ENCODE assay signal across 8 cellular contexts in the genomic region with DNA sequence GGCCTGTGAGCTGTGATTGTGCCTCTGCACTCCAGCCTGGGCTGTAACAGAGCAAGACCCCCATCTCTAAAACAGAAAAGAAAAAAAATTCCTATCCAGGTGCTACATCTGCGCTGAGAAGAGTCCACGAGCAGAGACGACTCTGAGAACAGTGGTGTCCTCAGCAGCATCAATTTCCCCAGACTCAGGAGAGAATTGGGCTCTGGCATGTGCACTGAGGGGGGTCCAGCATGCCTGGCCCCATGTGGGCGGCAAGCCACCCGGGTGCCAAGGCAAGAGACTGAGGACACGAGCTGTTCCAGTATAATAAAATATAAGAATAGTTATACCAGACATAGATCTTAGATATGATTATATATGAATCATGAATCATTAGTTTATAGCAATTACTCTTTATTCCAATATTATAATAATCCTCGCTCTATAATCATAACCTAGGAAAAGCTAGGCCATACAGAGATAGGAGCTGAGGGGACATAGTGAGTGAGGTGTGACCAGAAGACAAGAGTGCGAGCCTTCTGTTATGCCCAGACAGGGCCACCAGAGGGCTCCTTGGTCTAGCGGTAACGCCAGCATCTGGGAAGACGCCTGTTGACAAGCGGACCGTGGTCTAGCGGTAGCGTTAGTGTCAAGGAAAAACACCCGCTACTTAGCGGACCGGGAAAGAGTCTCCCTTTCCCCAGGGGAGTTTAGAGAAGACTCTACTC. TPM values are rescaled to one million over a fixed set of nuclear protein-coding genes. Genes with fewer than 3 reads are reported as not detected.
DNase-seq lines count a peak whose midpoint lies in the region; ATAC-seq, FAIRE-seq and TF ChIP-seq lines count a peak whose summit lies in the region.
"Not testable (repeated sequence)": the region's sequence is repeated elsewhere in the genome, so short reads cannot be mapped to it uniquely, and the experiment has no call there.

No MANE protein-coding gene starts in this region.

- CTCF ChIA-PET in A549 (lab: Yijun Ruan, JAX) = interaction anchor here (0.6 to 3.7 kb wide), 16 partner anchors 9 to 109 kb away, joined by 3 to 26 read pairs (median 6); a partner anchor contains a TSS
- CTCF ChIA-PET in activated CD8-positive, alpha-beta T cell treated with anti-CD3 and anti-CD28 coated beads for 36 hours (lab: Charles Lee) = interaction anchor here (0.7 to 2.5 kb wide), 7 partner anchors 9 to 38 kb away, joined by 3 to 11 read pairs (median 3); a partner anchor contains a TSS

- H3K9me3 Mint-ChIP-seq in activated CD8-positive, alpha-beta T cell treated with anti-CD3 and anti-CD28 coated beads for 36 hours = not testable (repeated sequence)

- peak in 1 of 2 experiments; percentile 48; a peak in 4 of 6 replicates for ATAC-seq in A549
- ATAC-seq in activated CD8-positive, alpha-beta T cell treated with anti-CD3 and anti-CD28 coated beads for 36 hours = not testable (repeated sequence)

- H3K36me3 ChIP-seq in GM06990 (ENCODE audit: control insufficient read depth, insufficient read depth, low read length) = peaks cover 25% of the 10 kb centered on the region
- not testable (repeated sequence) for H3K36me3 ChIP-seq in hepatocyte (replicated peaks; ENCODE audit: insufficient read depth, low read depth)

- intact Hi-C loops in activated CD8-positive, alpha-beta T cell treated with anti-CD3 and anti-CD28 coated beads for 36 hours (cut with micrococcal nuclease); posterior cingulate gyrus (cut with DNase I): not testable (repeated sequence)

- not testable (repeated sequence) for H3K4me1 Mint-ChIP-seq in activated CD8-positive, alpha-beta T cell treated with anti-CD3 and anti-CD28 coated beads for 36 hours (ENCODE audit: low read depth)

- TF ChIP-seq EP300 in A549 (IDR thresholded peaks at IDR 0.05) = not testable (repeated sequence)

- not testable (repeated sequence) for TF ChIP-seq POLR2A in A549 (IDR thresholded peaks at IDR 0.05; ENCODE audit: low read length)

- H4K20me1 ChIP-seq in hepatocyte (ENCODE audit: insufficient read depth, poor library complexity, severe bottlenecking) = not testable (repeated sequence)

- H2AFZ ChIP-seq in hepatocyte = not testable (repeated sequence)

- H3K27me3 Mint-ChIP-seq in activated CD8-positive, alpha-beta T cell treated with anti-CD3 and anti-CD28 coated beads for 36 hours = not testable (repeated sequence)

- not testable (repeated sequence) for H3K4me2 ChIP-seq in A549, hepatocyte

- peak; percentile 39 to 47; a peak in 3 of 5 replicates for TF ChIP-seq RAD21 in A549 (conservative IDR thresholded peaks at IDR 0.05 in 1 of 2, IDR thresholded peaks at IDR 0.05 in 1 of 2)

- not testable (repeated sequence) for H3K9me3 ChIP-seq in A549; hepatocyte (ENCODE audit: low read depth)

- H3K79me2 ChIP-seq in hepatocyte = not testable (repeated sequence)

- peaks cover 29% of the 10 kb centered on the region for H3K36me3 Mint-ChIP-seq in activated CD8-positive, alpha-beta T cell treated with anti-CD3 and anti-CD28 coated beads for 36 hours (ENCODE audit: low read depth)

- H3K4me1 ChIP-seq in A549; hepatocyte (ENCODE audit: insufficient read depth): not testable (repeated sequence)

- not testable (repeated sequence) for H3K9me2 ChIP-seq in hepatocyte (replicated peaks; ENCODE audit: insufficient read depth)

- not testable (repeated sequence) for H3K4me3 ChIP-seq in A549; GM06990 (replicated peaks; ENCODE audit: low read depth, low read length); LNCaP clone FGC (ENCODE audit: low read depth, low read length); choroid plexus epithelial cell (ENCODE audit: low read depth, low read length); hepatocyte

- H3K4me3 Mint-ChIP-seq in activated CD8-positive, alpha-beta T cell treated with anti-CD3 and anti-CD28 coated beads for 36 hours = not testable (repeated sequence)

- TF ChIP-seq CTCF in A549 (IDR thresholded peaks at IDR 0.05) (peak; percentile 46), GM06990 (IDR thresholded peaks at IDR 0.05; ENCODE audit: insufficient read depth, low read length, poor library complexity, severe bottlenecking) (peak; percentile 44), LNCaP clone FGC (IDR thresholded peaks at IDR 0.05; ENCODE audit: control insufficient read depth, extremely low read depth, insufficient read depth) (peak; percentile 45), choroid plexus epithelial cell (conservative IDR thresholded peaks at IDR 0.05; ENCODE audit: low read depth, low read length) (peak; percentile 54), hepatocyte (IDR thresholded peaks at IDR 0.05; ENCODE audit: poor library complexity) (peak; percentile 48)
- peak; percentile 70 for TF ChIP-seq CTCF in activated CD8-positive, alpha-beta T cell treated with anti-CD3 and anti-CD28 coated beads for 36 hours (IDR thresholded peaks at IDR 0.05)

- not testable (repeated sequence) for H3K27ac Mint-ChIP-seq in activated CD8-positive, alpha-beta T cell treated with anti-CD3 and anti-CD28 coated beads for 36 hours

- POLR2A ChIA-PET in A549 (lab: Yijun Ruan, JAX) = interaction anchor here (0.9 to 1.0 kb wide), 3 partner anchors 9 to 27 kb away, joined by 3 read pairs; a partner anchor contains a TSS
- POLR2A ChIA-PET in activated CD8-positive, alpha-beta T cell treated with anti-CD3 and anti-CD28 coated beads for 36 hours (lab: Charles Lee) = interaction anchor here (1.1 to 2.0 kb wide), 2 partner anchors 9 to 27 kb away, joined by 3 to 7 read pairs; a partner anchor contains a TSS

- peak; percentile 81 for FAIRE-seq in A549 (lab: Jason Lieb, UNC)

- not testable (repeated sequence) for H3K27ac ChIP-seq in A549, hepatocyte

- H3K27me3 ChIP-seq in GM06990 (replicated peaks; ENCODE audit: control insufficient read depth, insufficient read depth, low read length); hepatocyte: not testable (repeated sequence)

- DNase-seq in A549 (ENCODE audit: low read depth in 1 of 2, low spot score in 1 of 2) (peak in 1 of 2 experiments; percentile 58), RPMI7951 (ENCODE audit: low read depth) (peak; percentile 35), choroid plexus epithelial cell (ENCODE audit: low read depth) (peak; percentile 57), posterior cingulate gyrus (peak in 8 of 10 donors; percentile 35 to 92 (median 48))
- not testable (repeated sequence) for DNase-seq in GM06990 (ENCODE audit: extremely low read depth, insufficient read length); LNCaP clone FGC (ENCODE audit: low read depth); hepatocyte (ENCODE audit: low spot score)
- peak; percentile 48 for DNase-seq in activated CD8-positive, alpha-beta T cell treated with anti-CD3 and anti-CD28 coated beads for 36 hours

- WGBS in A549 (ENCODE audit: missing lambda C conversion rate) = 37% methylated on average over 18 of the region's 18 CpGs
- WGBS in hepatocyte (ENCODE audit: low lambda C conversion rate, missing lambda C conversion rate) = 48% methylated on average over 18 of the region's 18 CpGs

RNA-seq across cellular contexts. Expression of a gene that starts 7.9 kb away (rescaled TPM):
- polyA plus RNA-seq in A549 (2011; rRNA removed) = 43.8 and 45.2 TPM in 2 replicates
- polyA plus RNA-seq in A549 (2012; cell fraction: cytosol; rRNA removed) = 68.1 and 77.4 TPM in 2 replicates
- 63.3 and 65.0 TPM in 2 replicates for polyA plus RNA-seq in A549 (2012; cell fraction: nucleus; rRNA removed)
- polyA plus RNA-seq in A549 (2017; fragmentation: RNase III; extraction: RNeasy Plus Mini Kit Qiagen cat#74134 plus additional on column Dnase treatment) = 52.8 to 55.8 TPM (median 53.6 TPM) in 3 replicates
- polyA minus RNA-seq in A549 (2011; rRNA and poly(A)+ RNA removed) = 19.1 and 21.4 TPM in 2 replicates
- 28.6 and 30.9 TPM in 2 replicates for total RNA-seq in RPMI7951 (2014; rRNA removed; shearing (Covaris generic))
- total RNA-seq in activated CD8-positive, alpha-beta T cell treated with anti-CD3 and anti-CD28 coated beads for 36 hours = 10 to 100 TPM; 22.3 to 23.5 TPM
- 34.2 and 38.8 TPM in 2 replicates for total RNA-seq in hepatocyte
- polyA plus RNA-seq in hepatocyte = 64.6 and 70.6 TPM in 2 replicates

RNA-seq across cellular contexts. Expression of a gene that starts 8.1 kb away (rescaled TPM):
- polyA plus RNA-seq in A549 (2011; rRNA removed) (75.7 and 85.9 TPM in 2 replicates), A549 (2017; fragmentation: RNase III; extraction: RNeasy Plus Mini Kit Qiagen cat#74134 plus additional on column Dnase treatment) (127 to 130 TPM (median 129 TPM) in 3 replicates), hepatocyte (128 and 142 TPM in 2 replicates)
- polyA plus RNA-seq in A549 (2012; cell fraction: cytosol; rRNA removed) = 129 and 170 TPM in 2 replicates
- polyA plus RNA-seq in A549 (2012; cell fraction: nucleus; rRNA removed) = 607 and 996 TPM in 2 replicates
- polyA minus RNA-seq in A549 (2011; rRNA and poly(A)+ RNA removed) = 157 and 165 TPM in 2 replicates
- 42.4 and 47.5 TPM in 2 replicates for total RNA-seq in RPMI7951 (2014; rRNA removed; shearing (Covaris generic))
- 100 to 1,000 TPM in 1 of 2 experiments, 10 to 100 TPM in 1; 98.9 to 113 TPM for total RNA-seq in activated CD8-positive, alpha-beta T cell treated with anti-CD3 and anti-CD28 coated beads for 36 hours
- total RNA-seq in hepatocyte = 47.3 and 59.2 TPM in 2 replicates

RNA-seq across cellular contexts. Expression of a gene that starts 9.1 kb away (rescaled TPM):
- 16.6 and 22.6 TPM in 2 replicates for polyA plus RNA-seq in A549 (2011; rRNA removed)
- polyA plus RNA-seq in A549 (2012; cell fraction: cytosol; rRNA removed) = 53.4 and 55.6 TPM in 2 replicates
- polyA plus RNA-seq in A549 (2012; cell fraction: nucleus; rRNA removed) = 43.4 and 48.9 TPM in 2 replicates
- polyA plus RNA-seq in A549 (2017; fragmentation: RNase III; extraction: RNeasy Plus Mini Kit Qiagen cat#74134 plus additional on column Dnase treatment) = 55.0 to 59.7 TPM (median 55.6 TPM) in 3 replicates
- 5.5 TPM in 2 replicates for polyA minus RNA-seq in A549 (2011; rRNA and poly(A)+ RNA removed)
- total RNA-seq in RPMI7951 (2014; rRNA removed; shearing (Covaris generic)) = 7.7 and 14.1 TPM in 2 replicates
- total RNA-seq in activated CD8-positive, alpha-beta T cell treated with anti-CD3 and anti-CD28 coated beads for 36 hours = 10 to 100 TPM; 34.1 to 37.2 TPM
- total RNA-seq in hepatocyte = 8.3 and 9.1 TPM in 2 replicates
- 20.5 and 23.0 TPM in 2 replicates for polyA plus RNA-seq in hepatocyte

RNA-seq across cellular contexts. Expression of a gene that starts 9.3 kb away (rescaled TPM):
- 34.6 and 38.7 TPM in 2 replicates for polyA plus RNA-seq in A549 (2011; rRNA removed)
- 109 and 124 TPM in 2 replicates for polyA plus RNA-seq in A549 (2012; cell fraction: cytosol; rRNA removed)
- polyA plus RNA-seq in A549 (2012; cell fraction: nucleus; rRNA removed) = 94.2 and 127 TPM in 2 replicates
- 43.9 to 47.7 TPM (median 47.1 TPM) in 3 replicates for polyA plus RNA-seq in A549 (2017; fragmentation: RNase III; extraction: RNeasy Plus Mini Kit Qiagen cat#74134 plus additional on column Dnase treatment)
- polyA minus RNA-seq in A549 (2011; rRNA and poly(A)+ RNA removed) = 7.2 and 7.7 TPM in 2 replicates
- total RNA-seq in RPMI7951 (2014; rRNA removed; shearing (Covaris generic)) = 36.5 and 54.0 TPM in 2 replicates
- 10 to 100 TPM; 50.1 to 52.6 TPM for total RNA-seq in activated CD8-positive, alpha-beta T cell treated with anti-CD3 and anti-CD28 coated beads for 36 hours
- total RNA-seq in hepatocyte = 22.3 and 37.8 TPM in 2 replicates
- polyA plus RNA-seq in hepatocyte = 39.8 and 55.2 TPM in 2 replicates

RNA-seq across cellular contexts. Expression of a gene that starts 19.3 kb away (rescaled TPM):
- polyA plus RNA-seq in A549 (2011; rRNA removed) (1.0 and 1.2 TPM in 2 replicates), A549 (2017; fragmentation: RNase III; extraction: RNeasy Plus Mini Kit Qiagen cat#74134 plus additional on column Dnase treatment) (0.90 to 2.0 TPM (median 1.2 TPM) in 3 replicates), hepatocyte (0.37 and 0.83 TPM in 2 replicates)
- 1.5 and 3.3 TPM in 2 replicates for polyA plus RNA-seq in A549 (2012; cell fraction: cytosol; rRNA removed)
- polyA plus RNA-seq in A549 (2012; cell fraction: nucleus; rRNA removed) = 2.0 and 3.5 TPM in 2 replicates
- polyA minus RNA-seq in A549 (2011; rRNA and poly(A)+ RNA removed) = 1.0 and 3.3 TPM in 2 replicates
- total RNA-seq in RPMI7951 (2014; rRNA removed; shearing (Covaris generic)) = 0.29 TPM in 1 of 2 replicates, not detected in the other
- 10 to 100 TPM in 1 of 2 experiments, 1 to 10 TPM in 1; 8.9 to 11.4 TPM for total RNA-seq in activated CD8-positive, alpha-beta T cell treated with anti-CD3 and anti-CD28 coated beads for 36 hours
- total RNA-seq in hepatocyte = 0.87 and 2.1 TPM in 2 replicates
